Comparison of ENCODE assay signal across 8 cellular contexts in the genomic region with DNA sequence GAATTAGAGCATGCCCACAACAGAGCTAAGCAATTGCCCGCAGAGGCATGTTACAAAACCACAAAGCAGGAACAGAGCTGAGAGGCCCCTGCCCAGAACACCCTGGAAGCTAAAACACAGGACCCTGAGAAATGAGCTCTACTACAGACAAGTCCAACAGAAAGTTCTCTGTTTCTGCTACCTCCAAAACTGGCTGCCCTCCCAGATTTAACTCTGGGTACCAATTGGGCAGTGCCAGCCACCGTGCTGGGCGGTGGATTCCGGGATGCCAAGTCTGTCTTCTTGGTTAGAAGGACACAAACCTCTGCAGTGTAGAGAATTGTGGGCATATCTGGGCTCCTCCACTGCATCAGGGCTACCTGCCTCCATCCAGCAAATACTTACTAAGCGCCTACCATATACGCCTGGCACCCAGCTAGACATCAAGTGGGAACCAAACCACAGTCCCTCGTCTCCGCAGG. TPM values are rescaled to one million over a fixed set of nuclear protein-coding genes. Genes with fewer than 3 reads are reported as not detected.
A peak's percentile ranks its signal among the peaks of the same experiment; 100 is the strongest.
DNase-seq lines count a peak whose midpoint lies in the region; TF ChIP-seq lines count a peak whose summit lies in the region.

No MANE protein-coding gene starts in this region.

- H3K9me3 Mint-ChIP-seq in MCF 10A (ENCODE audit: unreplicated experiment): no peaks in the 10 kb centered on the region
- no peaks in the 10 kb centered on the region for H3K9me3 Mint-ChIP-seq in mesothelial cell of epicardium

- intact Hi-C loops in MCF 10A (cut with micrococcal nuclease): loop anchor here (2.0 kb wide), 1 partner anchor 33 kb away; no protein-coding TSS in a partner anchor

- no peak overlapping the region for H3K4me2 ChIP-seq in Karpas-422 (ENCODE audit: low read depth, low read length, poor library complexity, severe bottlenecking)

- peaks cover 4% of the 10 kb centered on the region for H3K4me1 ChIP-seq in Karpas-422 (ENCODE audit: low read length)

- no peak overlapping the region for H3K27ac ChIP-seq in Karpas-422 (ENCODE audit: low read length)

- H3K4me1 Mint-ChIP-seq in MCF 10A (ENCODE audit: insufficient read depth, unreplicated experiment) (peaks cover 19% of the 10 kb centered on the region), mesothelial cell of epicardium (peaks cover 21% of the 10 kb centered on the region)

- no peaks in the 10 kb centered on the region for H3K36me3 ChIP-seq in Karpas-422 (ENCODE audit: insufficient read depth, low read length)

- no peak overlapping the region for H3K9ac ChIP-seq in Karpas-422 (ENCODE audit: low read length)

- H3K36me3 Mint-ChIP-seq in MCF 10A (ENCODE audit: insufficient read depth, unreplicated experiment): no peaks in the 10 kb centered on the region
- H3K36me3 Mint-ChIP-seq in mesothelial cell of epicardium: no peaks in the 10 kb centered on the region

- H3K27ac Mint-ChIP-seq in MCF 10A (ENCODE audit: low read depth, unreplicated experiment) (peak overlapping the region; percentile 69), mesothelial cell of epicardium (peak overlapping the region; percentile 69)

- H3K4me3 Mint-ChIP-seq in MCF 10A (ENCODE audit: unreplicated experiment) (peak overlapping the region; percentile 79), mesothelial cell of epicardium (peak overlapping the region; percentile 77)

- H3K9me3 ChIP-seq in Karpas-422 (ENCODE audit: low read length): no peaks in the 10 kb centered on the region

- no peaks in the 10 kb centered on the region for H4K20me1 ChIP-seq in Karpas-422 (ENCODE audit: insufficient read depth, low read depth, low read length)

- POLR2A ChIA-PET in MCF 10A (lab: Yijun Ruan, JAX): interaction anchor here (0.7 to 2.2 kb wide), 15 partner anchors 13 to 144 kb away, joined by 3 to 18 read pairs (median 5); a partner anchor contains a TSS

- no peaks in the 10 kb centered on the region for H3K9me2 ChIP-seq in Karpas-422 (replicated peaks; ENCODE audit: insufficient read depth, low read length)

- H2AFZ ChIP-seq in Karpas-422 (ENCODE audit: low read length): no peak overlapping the region

- H3K27me3 ChIP-seq in Karpas-422 (ENCODE audit: low read length): no peaks in the 10 kb centered on the region

- TF ChIP-seq CTCF in MCF 10A (IDR thresholded peaks at IDR 0.05; ENCODE audit: unreplicated experiment) (no peak), mesothelial cell of epicardium (IDR thresholded peaks at IDR 0.05; ENCODE audit: unreplicated experiment) (no peak)

- CTCF ChIA-PET in MCF 10A (lab: Yijun Ruan, JAX): interaction anchor here (0.6 to 7.4 kb wide), 10 partner anchors 16 to 46 kb away, joined by 3 to 69 read pairs (median 4); no protein-coding TSS in a partner anchor

- H3K79me2 ChIP-seq in Karpas-422 (ENCODE audit: low read length): no peaks in the 10 kb centered on the region

- H3K27me3 Mint-ChIP-seq in MCF 10A (ENCODE audit: insufficient read depth, unreplicated experiment) (no peaks in the 10 kb centered on the region), mesothelial cell of epicardium (ENCODE audit: low read depth) (peaks cover 1% of the 10 kb centered on the region)

- TSS peak; percentile 43 for BruUV-seq in MCF 10A (replicated peaks; lab: Mats Ljungman, UMichigan)

- H3K4me3 ChIP-seq in Karpas-422 (ENCODE audit: low read length): no peak overlapping the region

- DNase-seq in Ammon's horn (ENCODE audit: low spot score): peak; percentile 69
- DNase-seq in Karpas-422: peak; percentile 37
- no peak for DNase-seq in MCF 10A (ENCODE audit: unreplicated experiment)
- no peak for DNase-seq in mesothelial cell of epicardium (ENCODE audit: low spot score in 2 of 2, unreplicated experiment in 2 of 2)
- no peak for DNase-seq in middle frontal gyrus (ENCODE audit: extremely low spot score, low spot score)
- no peak for DNase-seq in amniotic stem cell (lab: John Stamatoyannopoulos, UW)
- DNase-seq in germinal center (ENCODE audit: low spot score): no peak
- no peak for DNase-seq in NCI-H748 (lab: John Stamatoyannopoulos, UW; ENCODE audit: unreplicated experiment)

RNA-seq across cellular contexts. Expression of a gene that starts 1.0 kb away (rescaled TPM):
- total RNA-seq in Karpas-422 (2014; rRNA removed; shearing (Covaris generic); ENCODE audit: low replicate concordance): 0.25 and 0.71 TPM in 2 replicates
- total RNA-seq in MCF 10A (2022) (27.2 and 36.7 TPM in 2 replicates), mesothelial cell of epicardium (60.1 to 63.4 TPM (median 60.8 TPM) in 3 replicates)

RNA-seq across cellular contexts. Expression of a gene that starts 55.9 kb away (rescaled TPM):
- total RNA-seq in Karpas-422 (2014; rRNA removed; shearing (Covaris generic); ENCODE audit: low replicate concordance): 56.7 and 68.5 TPM in 2 replicates
- 97.7 and 106 TPM in 2 replicates for total RNA-seq in MCF 10A (2022)
- total RNA-seq in mesothelial cell of epicardium: 145 to 157 TPM (median 150 TPM) in 3 replicates

Comparison
In these comparisons a context has a peak if more than half of its experiments do, and no peak if none do; other contexts are left out.
1. DNase-seq: peak in Ammon's horn (single experiment) and Karpas-422 (single experiment); none in MCF 10A (single experiment), mesothelial cell of epicardium (0 of 2), middle frontal gyrus (single experiment), amniotic stem cell (single experiment), germinal center (single experiment) and NCI-H748 (single experiment).
2. RNA of a gene that starts 1.0 kb away (total RNA-seq): 60.1 to 63.4 TPM in mesothelial cell of epicardium and 27.2 to 36.7 TPM in MCF 10A; 0.25 to 0.71 TPM in Karpas-422; every median in the first group is over 10 times any median in the second.